ENCODE assay signal across 1 cellular context in genomic region chr10:75547391-75548298, GRCh38.
TF ChIP-seq lines count a peak whose summit lies in the region.

No MANE protein-coding gene starts in this region.

TF ChIP-seq in GM23338, 12 proteins besides CTCF, POLR2A, EP300 and RAD21 (continued from another document):
- TF ChIP-seq ZNF462 (CRISPR knock-in tag; IDR thresholded peaks at IDR 0.05) (no peak), EZH2 (IDR thresholded peaks at IDR 0.05; ENCODE audit: low read depth, unreplicated experiment) (no peak), ZNF114 (CRISPR knock-in tag; IDR thresholded peaks at IDR 0.05) (no peak), ETS1 (IDR thresholded peaks at IDR 0.05) (no peak)
TF ChIP-seq in GM23338: peak in this region for 0.
